ENCODE assay signal across 8 cellular contexts in genomic region chr1:179025125-179025974, GRCh38. TPM values are rescaled to one million over a fixed set of nuclear protein-coding genes. Genes with fewer than 3 reads are reported as not detected.
DNase-seq lines count a peak whose midpoint lies in the region; ATAC-seq and TF ChIP-seq lines count a peak whose summit lies in the region.

Gene FAM20B (plus strand): TSS chr1:179025894. CDS start chr1:179043848, 17,954 bp downstream.

- peak within 1 kb of the TSS; percentile 65 for H3K27ac ChIP-seq in AG04450 (ENCODE audit: low read depth, low read length)

- no peaks in the 10 kb centered on the region for H3K27me3 ChIP-seq in AG04450 (ENCODE audit: control insufficient read depth, insufficient read depth, low read length)

- CTCF ChIA-PET in AG04450 (lab: Charles Lee), result no interaction called here

- peak within 1 kb of the TSS; percentile 82 for H3K4me3 ChIP-seq in AG04450 (ENCODE audit: low read depth, low read length)

- TF ChIP-seq CTCF in AG04450 (IDR thresholded peaks at IDR 0.05; ENCODE audit: low read depth, low read length), result no peak

- peak; percentile 84 for ATAC-seq in GM18909 (IDR thresholded peaks at IDR 0.05; ENCODE audit: poor library complexity, unreplicated experiment)
- ATAC-seq in HG03196 (IDR thresholded peaks at IDR 0.05; ENCODE audit: unreplicated experiment), result peak; percentile 79
- peak; percentile 85 to 87 for ATAC-seq in activated CD4-positive, CD25-positive, alpha-beta regulatory T cell treated with anti-CD3 and anti-CD28 coated beads, Interleukin-2, amount 50 U/mL, for 24 hours

- DNase-seq in AG04450 (ENCODE audit: low read depth, low spot score) (peak; percentile 73), NCI-H345 treated with DMSO at 0.1 percent for 48 hours (lab: John Stamatoyannopoulos, UW; ENCODE audit: unreplicated experiment) (peak; percentile 66), inferior parietal cortex (ENCODE audit: extremely low spot score) (peak; percentile 84), smooth muscle cell of the brain vasculature (ENCODE audit: low read depth, low spot score) (peak; percentile 80)
- DNase-seq in central memory CD4-positive, alpha-beta T cell, result peak; percentile 83

- no peaks in the 10 kb centered on the region for H3K9me3 ChIP-seq in AG04450 (ENCODE audit: control insufficient read depth, insufficient read depth, low read length)

- POLR2A ChIA-PET in AG04450 (lab: Yijun Ruan, JAX), result no interaction called here

RNA-seq across cellular contexts. Expression of gene FAM20B, which starts in this region (rescaled TPM):
- 25.0 and 29.3 TPM in 2 replicates for polyA plus RNA-seq in AG04450 (2011; rRNA removed)
- polyA minus RNA-seq in AG04450 (2011; rRNA and poly(A)+ RNA removed), result 33.1 and 35.8 TPM in 2 replicates

Comparison
In these comparisons a context has a peak if more than half of its experiments do, and no peak if none do; other contexts are left out.
1. Peak in every context shown above with its lines: DNase-seq, ATAC-seq, H3K4me3 ChIP-seq and H3K27ac ChIP-seq.